8 cellular contexts compared by ENCODE assay signal in genomic region chr1:16889179-16889816, GRCh38. TPM values are rescaled to one million over a fixed set of nuclear protein-coding genes. Genes with fewer than 3 reads are reported as not detected.
DNase-seq lines count a peak whose midpoint lies in the region; ATAC-seq and TF ChIP-seq lines count a peak whose summit lies in the region.
"Not testable (repeated sequence)": the region's sequence is repeated elsewhere in the genome, so short reads cannot be mapped to it uniquely, and the experiment has no call there.

No MANE protein-coding gene starts in this region.

- not testable (repeated sequence) for H3K79me1 ChIP-seq in mesenchymal stem cell (replicated peaks; ENCODE audit: low read length, poor library complexity, severe bottlenecking)

- in situ Hi-C loops in astrocyte of the spinal cord (cut with HindIII; ENCODE audit: low sequenced_read_pairs) = not testable (repeated sequence)

- H3K9ac ChIP-seq in mesenchymal stem cell (ENCODE audit: low read length) (peak overlapping the region; percentile 90), skeletal muscle satellite cell (ENCODE audit: low read depth, low read length) (peak overlapping the region; percentile 86)

- H3K4me3 ChIP-seq in astrocyte of the spinal cord (ENCODE audit: low read depth, low read length) (peak overlapping the region; percentile 43), gastroesophageal sphincter (peak overlapping the region; percentile 41 to 58), mesenchymal stem cell (ENCODE audit: insufficient read depth in 1 of 2, low read depth in 1 of 2, low read length in 2 of 2) (peak overlapping the region; percentile 60 to 85), skeletal muscle satellite cell (ENCODE audit: low read length) (peak overlapping the region; percentile 78), tibial nerve (peak overlapping the region; percentile 57 to 70 (median 59))

- H3K4ac ChIP-seq in mesenchymal stem cell (ENCODE audit: low read depth in 1 of 2, low read length in 2 of 2) = peak overlapping the region in 1 of 2 experiments; percentile 91

- H2BK12ac ChIP-seq in mesenchymal stem cell (ENCODE audit: low read length in 2 of 2) = peak overlapping the region in 1 of 2 experiments; percentile 54

- H3K27me3 ChIP-seq in gastroesophageal sphincter, tibial nerve: not testable (repeated sequence)
- peaks cover 5 to 16% of the 10 kb centered on the region in 2 experiments for H3K27me3 ChIP-seq in mesenchymal stem cell (ENCODE audit: control insufficient read depth in 1 of 2, insufficient read depth in 1 of 2, low read length in 2 of 2)
- peaks cover 17% of the 10 kb centered on the region for H3K27me3 ChIP-seq in skeletal muscle satellite cell (ENCODE audit: control insufficient read depth, insufficient read depth, low read length)

- whole genome bisulfite sequencing in gastroesophageal sphincter (ENCODE audit: low coverage in 1 of 2), 2 donors = 20% methylated on average over 10 of the region's 45 CpGs; no CpG with 5 or more reads in 1 of the 2 donors
- under 1% methylated on average over 41 of the region's 45 CpGs for WGBS in mesenchymal stem cell
- WGBS in tibial nerve, 2 donors = 2 to 5% methylated on average over 45 of the region's 45 CpGs

- H2BK5ac ChIP-seq in mesenchymal stem cell (ENCODE audit: low read depth, low read length, poor library complexity, severe bottlenecking) = not testable (repeated sequence)

- peak overlapping the region; percentile 90 for H2BK15ac ChIP-seq in mesenchymal stem cell (ENCODE audit: low read depth, poor library complexity, severe bottlenecking)

- peak overlapping the region; percentile 83 for H4K91ac ChIP-seq in mesenchymal stem cell (ENCODE audit: low read length)

- peak; percentile 65 for DNase-seq in ELR (ENCODE audit: low read depth)
- peak; percentile 34 for DNase-seq in NCI-H345 (lab: John Stamatoyannopoulos, UW)
- DNase-seq in activated CD4-positive, alpha-beta T cell treated with anti-CD3 and anti-CD28 coated beads, Interleukin-2, amount 50 U/mL, for 1 hour = peak; percentile 59
- peak; percentile 83 for DNase-seq in astrocyte of the spinal cord (ENCODE audit: low read depth, low spot score)
- peak; percentile 87 for DNase-seq in mesenchymal stem cell
- DNase-seq in tibial nerve (ENCODE audit: low spot score in 2 of 2) = peak; percentile 73 to 80

- peak overlapping the region; percentile 92 for H4K8ac ChIP-seq in mesenchymal stem cell (ENCODE audit: low read length)

- H2AFZ ChIP-seq in mesenchymal stem cell (ENCODE audit: low read depth, low read length) = peak overlapping the region; percentile 71

- H3K23ac ChIP-seq in mesenchymal stem cell (ENCODE audit: low read length in 2 of 2) = not testable (repeated sequence)

- peak overlapping the region; percentile 70 to 77 for H3K18ac ChIP-seq in mesenchymal stem cell (ENCODE audit: low read depth in 1 of 2, low read length in 2 of 2)

- H3K9me3 ChIP-seq in gastroesophageal sphincter; mesenchymal stem cell (ENCODE audit: control insufficient read depth, low read length); skeletal muscle satellite cell (replicated peaks; ENCODE audit: low read length); tibial nerve: not testable (repeated sequence)

- not testable (repeated sequence) for H3K14ac ChIP-seq in mesenchymal stem cell (ENCODE audit: low read length in 2 of 2)

- peak; percentile 32 for TF ChIP-seq CTCF in astrocyte of the spinal cord (IDR thresholded peaks at IDR 0.05; ENCODE audit: low read depth, low read length)
- peak in 2 of 4 experiments; percentile 5 to 62 for TF ChIP-seq CTCF in gastroesophageal sphincter (IDR thresholded peaks at IDR 0.05)
- peak in 3 of 5 experiments; percentile 21 to 37 (median 30) for TF ChIP-seq CTCF in tibial nerve (IDR thresholded peaks at IDR 0.05)

- peak; percentile 25 to 38 for TF ChIP-seq POLR2A in gastroesophageal sphincter (IDR thresholded peaks at IDR 0.05)
- TF ChIP-seq POLR2A in tibial nerve (IDR thresholded peaks at IDR 0.05) = peak in 1 of 2 donors; percentile 54

- H2AK5ac ChIP-seq in mesenchymal stem cell (ENCODE audit: low read length, severe bottlenecking) = not testable (repeated sequence)

- peak overlapping the region; percentile 64 for H2BK120ac ChIP-seq in mesenchymal stem cell (ENCODE audit: low read depth, low read length)

- H3K27ac ChIP-seq in gastroesophageal sphincter = peak overlapping the region; percentile 48 to 91 (median 79)
- H3K27ac ChIP-seq in mesenchymal stem cell (ENCODE audit: low read length, poor library complexity, severe bottlenecking) = peak overlapping the region; percentile 88
- H3K27ac ChIP-seq in tibial nerve = peak overlapping the region; percentile 81 to 97 (median 89)

- peak; percentile 85 for ATAC-seq in gastroesophageal sphincter

- TF ChIP-seq EP300 in gastroesophageal sphincter (IDR thresholded peaks at IDR 0.05) = not testable (repeated sequence)
- peak in 1 of 2 donors; percentile 78 for TF ChIP-seq EP300 in tibial nerve (IDR thresholded peaks at IDR 0.05)

- H3K4me1 ChIP-seq in gastroesophageal sphincter (peaks cover 0 to 20% (median 2%) of the 10 kb centered on the region in 3 donors), skeletal muscle satellite cell (ENCODE audit: control insufficient read depth, insufficient read depth, low read length) (peaks cover 15% of the 10 kb centered on the region)
- not testable (repeated sequence) for H3K4me1 ChIP-seq in mesenchymal stem cell (ENCODE audit: control insufficient read depth, insufficient read depth, low read depth, low read length); tibial nerve

- H3K36me3 ChIP-seq in gastroesophageal sphincter; mesenchymal stem cell (ENCODE audit: control insufficient read depth in 1 of 2, insufficient read depth in 2 of 2, low read depth in 1 of 2, low read length in 2 of 2); skeletal muscle satellite cell (ENCODE audit: insufficient read depth, low read length); tibial nerve: not testable (repeated sequence)

- peak overlapping the region; percentile 90 for H3K4me2 ChIP-seq in mesenchymal stem cell (ENCODE audit: low read length, poor library complexity, severe bottlenecking)
- H3K4me2 ChIP-seq in skeletal muscle satellite cell (ENCODE audit: low read length) = peak overlapping the region; percentile 90

RNA-seq across cellular contexts. Expression of gene RNU1-2, which starts 6.5 kb away (rescaled TPM):
- total RNA-seq in gastroesophageal sphincter (under 1 TPM in 3 of 4 donors, not detected in 1; under 0.01 TPM), tibial nerve (under 1 TPM; under 0.01 TPM)
- polyA plus RNA-seq in mesenchymal stem cell (2013, experiment 1 of 2) = not detected
- not detected for polyA plus RNA-seq in mesenchymal stem cell (2013, experiment 2 of 2)
- under 0.01 TPM in 2 replicates for total RNA-seq in skeletal muscle satellite cell (2012; rRNA removed)

RNA-seq across cellular contexts. Expression of gene CROCC, which starts 32.4 kb away (rescaled TPM):
- total RNA-seq in gastroesophageal sphincter (10 to 100 TPM in 3 of 4 donors, 1 to 10 TPM in 1; 8.0 to 34.5 (median 30.0) TPM), tibial nerve (100 to 1,000 TPM in 1 of 4 donors, 10 to 100 TPM in 3; 22.3 to 164 (median 68.4) TPM)
- 7.4 TPM for polyA plus RNA-seq in mesenchymal stem cell (2013, experiment 1 of 2)
- polyA plus RNA-seq in mesenchymal stem cell (2013, experiment 2 of 2) = 6.9 TPM
- 10.0 and 14.2 TPM in 2 replicates for total RNA-seq in skeletal muscle satellite cell (2012; rRNA removed)

Comparison
In these comparisons a context has a peak if more than half of its experiments do, and no peak if none do; other contexts are left out.
1. Peak in every context shown above with its lines: DNase-seq, ATAC-seq, H3K4me3 ChIP-seq and H3K27ac ChIP-seq.
2. DNase-seq: peak in every context shown above with its lines; median percentile 87 in mesenchymal stem cell; 83 in astrocyte of the spinal cord; 76 in tibial nerve; 65 in ELR; 59 in activated CD4-positive, alpha-beta T cell treated with anti-CD3 and anti-CD28 coated beads, Interleukin-2, amount 50 U/mL, for 1 hour; 34 in NCI-H345.